In genomic region chr12:90940872-90941499, GRCh38 we compare ENCODE assay signal across 9 cellular contexts. TPM values are rescaled to one million over a fixed set of nuclear protein-coding genes. Genes with fewer than 3 reads are reported as not detected.
A peak's percentile ranks its signal among the peaks of the same experiment; 100 is the strongest.
DNase-seq lines count a peak whose midpoint lies in the region; ATAC-seq and TF ChIP-seq lines count a peak whose summit lies in the region.
"Had no signal": no experiment of that assay in that cellular context is flagged by ENCODE, and none has a peak within 500 bp of the region (broad histone marks: within the 10 kb centered on the region; RNA-seq: fewer than 3 reads in every experiment).

No MANE protein-coding gene starts in this region.

- TF ChIP-seq RAD21 in neural cell (conservative IDR thresholded peaks at IDR 0.05): peak; percentile 83

- intact Hi-C loops in activated T-helper 1 cell treated with anti-CD3 and anti-CD28 coated beads, Interleukin-12 subunit alpha, Interleukin-12 subunit beta, Interleukin-2, Interleukin-4 antibody, amounts not matched to agents 30 ng/mL and 10 ng/mL and 1 ng/mL, durations not matched to agents 14 hours and 24 hours and 36 hours (cut with micrococcal nuclease): loop anchor here (1.0 kb wide), 1 partner anchor 1398 kb away; no protein-coding TSS in a partner anchor

- no peaks in the 10 kb centered on the region for H3K36me3 ChIP-seq in neural cell (ENCODE audit: insufficient read depth, low read length)

- no peak for TF ChIP-seq EP300 in neural cell (conservative IDR thresholded peaks at IDR 0.05; ENCODE audit: poor library complexity, severe bottlenecking)

- TF ChIP-seq CTCF in chondrocyte (IDR thresholded peaks at IDR 0.05) (peak; percentile 93), neural cell (IDR thresholded peaks at IDR 0.05; ENCODE audit: poor library complexity, severe bottlenecking) (peak; percentile 80)

- no peak overlapping the region for H3K4me3 Mint-ChIP-seq in chondrocyte (ENCODE audit: unreplicated experiment)
- no peak overlapping the region for H3K4me3 Mint-ChIP-seq in activated T-helper 1 cell treated with anti-CD3 and anti-CD28 coated beads, Interleukin-12 subunit alpha, Interleukin-12 subunit beta, Interleukin-2, Interleukin-4 antibody, amounts not matched to agents 30 ng/mL and 10 ng/mL and 1 ng/mL, durations not matched to agents 14 hours and 24 hours and 36 hours

- peak; percentile 61 for ATAC-seq in GM18858 (IDR thresholded peaks at IDR 0.05; ENCODE audit: unreplicated experiment)
- peak; percentile 85 for ATAC-seq in HG03159 (IDR thresholded peaks at IDR 0.05; ENCODE audit: unreplicated experiment)

- H3K4me3 ChIP-seq in neural cell (ENCODE audit: low read length): no peak overlapping the region
- H3K4me3 ChIP-seq: lung had no signal

- H4K20me1 ChIP-seq in neural cell (ENCODE audit: insufficient read depth): no peaks in the 10 kb centered on the region

- no peaks in the 10 kb centered on the region for H3K9me2 ChIP-seq in neural cell (ENCODE audit: insufficient read depth, low read length)

- H3K27ac ChIP-seq in neural cell (ENCODE audit: low read length): no peak overlapping the region

- no peaks in the 10 kb centered on the region for H3K9me3 Mint-ChIP-seq in chondrocyte (ENCODE audit: low read depth)
- H3K9me3 Mint-ChIP-seq in activated T-helper 1 cell treated with anti-CD3 and anti-CD28 coated beads, Interleukin-12 subunit alpha, Interleukin-12 subunit beta, Interleukin-2, Interleukin-4 antibody, amounts not matched to agents 30 ng/mL and 10 ng/mL and 1 ng/mL, durations not matched to agents 14 hours and 24 hours and 36 hours: no peaks in the 10 kb centered on the region

- DNase-seq in AG20443 (ENCODE audit: low spot score) (peak; percentile 40), NCI-H524 treated with DMSO at 0.1 percent for 48 hours (lab: John Stamatoyannopoulos, UW) (peak; percentile 45), chondrocyte (ENCODE audit: low spot score) (no peak), nucleus accumbens (lab: John Stamatoyannopoulos, UW) (no peak)
- no peak for DNase-seq in activated T-helper 1 cell treated with anti-CD3 and anti-CD28 coated beads, Interleukin-12 subunit alpha, Interleukin-12 subunit beta, Interleukin-2, Interleukin-4 antibody, amounts not matched to agents 30 ng/mL and 10 ng/mL and 1 ng/mL, durations not matched to agents 14 hours and 24 hours and 36 hours (ENCODE audit: low spot score)

- no peaks in the 10 kb centered on the region for H3F3A ChIP-seq in neural cell (ENCODE audit: insufficient read depth, low read length, poor library complexity, severe bottlenecking)

- H3K79me2 ChIP-seq in neural cell (replicated peaks; ENCODE audit: insufficient read depth, low read length): no peaks in the 10 kb centered on the region

- H2AFZ ChIP-seq in neural cell (ENCODE audit: low read depth, low read length): no peak overlapping the region

- H3K36me3 Mint-ChIP-seq in chondrocyte (ENCODE audit: low read depth): no peaks in the 10 kb centered on the region
- H3K36me3 Mint-ChIP-seq in activated T-helper 1 cell treated with anti-CD3 and anti-CD28 coated beads, Interleukin-12 subunit alpha, Interleukin-12 subunit beta, Interleukin-2, Interleukin-4 antibody, amounts not matched to agents 30 ng/mL and 10 ng/mL and 1 ng/mL, durations not matched to agents 14 hours and 24 hours and 36 hours (ENCODE audit: low read depth): no peaks in the 10 kb centered on the region

- H3K4me1 Mint-ChIP-seq in chondrocyte (ENCODE audit: low read depth): peaks cover 20% of the 10 kb centered on the region
- no peaks in the 10 kb centered on the region for H3K4me1 Mint-ChIP-seq in activated T-helper 1 cell treated with anti-CD3 and anti-CD28 coated beads, Interleukin-12 subunit alpha, Interleukin-12 subunit beta, Interleukin-2, Interleukin-4 antibody, amounts not matched to agents 30 ng/mL and 10 ng/mL and 1 ng/mL, durations not matched to agents 14 hours and 24 hours and 36 hours (ENCODE audit: low read depth)

- H3K4me2 ChIP-seq in neural cell (ENCODE audit: low read length): no peak overlapping the region

- no peak overlapping the region for H3K9ac ChIP-seq in neural cell (ENCODE audit: low read length)

- H3K9me3 ChIP-seq in neural cell (ENCODE audit: low read length): no peaks in the 10 kb centered on the region

- no peak overlapping the region for H3K27ac Mint-ChIP-seq in chondrocyte (ENCODE audit: unreplicated experiment)
- H3K27ac Mint-ChIP-seq in activated T-helper 1 cell treated with anti-CD3 and anti-CD28 coated beads, Interleukin-12 subunit alpha, Interleukin-12 subunit beta, Interleukin-2, Interleukin-4 antibody, amounts not matched to agents 30 ng/mL and 10 ng/mL and 1 ng/mL, durations not matched to agents 14 hours and 24 hours and 36 hours: no peak overlapping the region

- H3K27me3 Mint-ChIP-seq in chondrocyte (ENCODE audit: low read depth): no peaks in the 10 kb centered on the region
- peaks cover 4% of the 10 kb centered on the region for H3K27me3 Mint-ChIP-seq in activated T-helper 1 cell treated with anti-CD3 and anti-CD28 coated beads, Interleukin-12 subunit alpha, Interleukin-12 subunit beta, Interleukin-2, Interleukin-4 antibody, amounts not matched to agents 30 ng/mL and 10 ng/mL and 1 ng/mL, durations not matched to agents 14 hours and 24 hours and 36 hours (ENCODE audit: insufficient read depth)

- no peaks in the 10 kb centered on the region for H3K27me3 ChIP-seq in neural cell (ENCODE audit: insufficient read depth, low read depth, low read length)

TF ChIP-seq in neural cell, 6 proteins besides CTCF, POLR2A, EP300 and RAD21:
- TF ChIP-seq SMC3 (conservative IDR thresholded peaks at IDR 0.05; ENCODE audit: poor library complexity): peak; percentile 73
- TF ChIP-seq, protein P1, sequence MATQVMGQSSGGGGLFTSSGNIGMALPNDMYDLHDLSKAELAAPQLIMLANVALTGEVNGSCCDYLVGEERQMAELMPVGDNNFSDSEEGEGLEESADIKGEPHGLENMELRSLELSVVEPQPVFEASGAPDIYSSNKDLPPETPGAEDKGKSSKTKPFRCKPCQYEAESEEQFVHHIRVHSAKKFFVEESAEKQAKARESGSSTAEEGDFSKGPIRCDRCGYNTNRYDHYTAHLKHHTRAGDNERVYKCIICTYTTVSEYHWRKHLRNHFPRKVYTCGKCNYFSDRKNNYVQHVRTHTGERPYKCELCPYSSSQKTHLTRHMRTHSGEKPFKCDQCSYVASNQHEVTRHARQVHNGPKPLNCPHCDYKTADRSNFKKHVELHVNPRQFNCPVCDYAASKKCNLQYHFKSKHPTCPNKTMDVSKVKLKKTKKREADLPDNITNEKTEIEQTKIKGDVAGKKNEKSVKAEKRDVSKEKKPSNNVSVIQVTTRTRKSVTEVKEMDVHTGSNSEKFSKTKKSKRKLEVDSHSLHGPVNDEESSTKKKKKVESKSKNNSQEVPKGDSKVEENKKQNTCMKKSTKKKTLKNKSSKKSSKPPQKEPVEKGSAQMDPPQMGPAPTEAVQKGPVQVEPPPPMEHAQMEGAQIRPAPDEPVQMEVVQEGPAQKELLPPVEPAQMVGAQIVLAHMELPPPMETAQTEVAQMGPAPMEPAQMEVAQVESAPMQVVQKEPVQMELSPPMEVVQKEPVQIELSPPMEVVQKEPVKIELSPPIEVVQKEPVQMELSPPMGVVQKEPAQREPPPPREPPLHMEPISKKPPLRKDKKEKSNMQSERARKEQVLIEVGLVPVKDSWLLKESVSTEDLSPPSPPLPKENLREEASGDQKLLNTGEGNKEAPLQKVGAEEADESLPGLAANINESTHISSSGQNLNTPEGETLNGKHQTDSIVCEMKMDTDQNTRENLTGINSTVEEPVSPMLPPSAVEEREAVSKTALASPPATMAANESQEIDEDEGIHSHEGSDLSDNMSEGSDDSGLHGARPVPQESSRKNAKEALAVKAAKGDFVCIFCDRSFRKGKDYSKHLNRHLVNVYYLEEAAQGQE (IDR thresholded peaks at IDR 0.05; ENCODE audit: borderline replicate concordance): no peak

RNA-seq across cellular contexts. Expression of gene CCER1, which starts 14.0 kb away (rescaled TPM):
- not detected in 3 replicates for total RNA-seq in chondrocyte
- not detected in 2 replicates for polyA plus RNA-seq in neural cell
- polyA minus RNA-seq in neural cell: not detected in 2 replicates
- not detected in 2 replicates for total RNA-seq in activated T-helper 1 cell treated with anti-CD3 and anti-CD28 coated beads, Interleukin-12 subunit alpha, Interleukin-12 subunit beta, Interleukin-2, Interleukin-4 antibody, amounts not matched to agents 30 ng/mL and 10 ng/mL and 1 ng/mL, durations not matched to agents 14 hours and 24 hours and 36 hours
- total RNA-seq: lung had no signal
- polyA plus RNA-seq: lung had no signal

Comparison
In these comparisons a context has a peak if more than half of its experiments do, and no peak if none do; other contexts are left out.
1. DNase-seq: peak in AG20443 (single experiment) and NCI-H524 treated with DMSO at 0.1 percent for 48 hours (single experiment); none in chondrocyte (single experiment), activated T-helper 1 cell treated with anti-CD3 and anti-CD28 coated beads, Interleukin-12 subunit alpha, Interleukin-12 subunit beta, Interleukin-2, Interleukin-4 antibody, amounts not matched to agents 30 ng/mL and 10 ng/mL and 1 ng/mL, durations not matched to agents 14 hours and 24 hours and 36 hours (single experiment) and nucleus accumbens (0 of 56).